In genomic region chr9:130138791-130139190, GRCh38 we compare ENCODE assay signal across 8 cellular contexts. TPM values are rescaled to one million over a fixed set of nuclear protein-coding genes. Genes with fewer than 3 reads are reported as not detected.
DNase-seq lines count a peak whose midpoint lies in the region; ATAC-seq and TF ChIP-seq lines count a peak whose summit lies in the region.

No MANE protein-coding gene starts in this region.

- peaks cover 18% of the 10 kb centered on the region for H3K4me1 Mint-ChIP-seq in endothelial cell (ENCODE audit: unreplicated experiment)
- peaks cover 16 to 59% (median 41%) of the 10 kb centered on the region in 7 donors for H3K4me1 Mint-ChIP-seq in naive thymus-derived CD4-positive, alpha-beta T cell
- peaks cover 57% of the 10 kb centered on the region for H3K4me1 Mint-ChIP-seq in activated CD8-positive, alpha-beta memory T cell treated with anti-CD3 and anti-CD28 coated beads, Interleukin-2, amount 10 ng/mL, durations not matched to agents 7 days and 5 days

- no peak overlapping the region for H3K4me3 ChIP-seq in naive thymus-derived CD4-positive, alpha-beta T cell (ENCODE audit: low read length)

- CTCF ChIA-PET in naive thymus-derived CD4-positive, alpha-beta T cell (lab: Charles Lee), result no interaction called here
- CTCF ChIA-PET in activated CD8-positive, alpha-beta memory T cell treated with anti-CD3 and anti-CD28 coated beads, Interleukin-2, amount 10 ng/mL, durations not matched to agents 7 days and 5 days (lab: Charles Lee), result interaction anchor here (0.9 kb wide), 1 partner anchor 11 kb away, joined by 3 read pairs; no protein-coding TSS in a partner anchor

- H3K9me3 ChIP-seq in naive thymus-derived CD4-positive, alpha-beta T cell (ENCODE audit: control insufficient read depth in 2 of 3, low read length in 3 of 3), result no peaks in the 10 kb centered on the region

- no peaks in the 10 kb centered on the region for H3K9me3 Mint-ChIP-seq in endothelial cell (ENCODE audit: unreplicated experiment)
- H3K9me3 Mint-ChIP-seq in naive thymus-derived CD4-positive, alpha-beta T cell, result peaks cover 0 to 3% (median 0%) of the 10 kb centered on the region in 11 donors
- H3K9me3 Mint-ChIP-seq in activated CD8-positive, alpha-beta memory T cell treated with anti-CD3 and anti-CD28 coated beads, Interleukin-2, amount 10 ng/mL, durations not matched to agents 7 days and 5 days (ENCODE audit: low read depth), result no peaks in the 10 kb centered on the region

- no peak overlapping the region for H3K27ac ChIP-seq in naive thymus-derived CD4-positive, alpha-beta T cell (ENCODE audit: low read depth, low read length)

- peaks cover 10 to 19% of the 10 kb centered on the region in 2 donors for H3K4me1 ChIP-seq in naive thymus-derived CD4-positive, alpha-beta T cell (ENCODE audit: control insufficient read depth in 2 of 2, insufficient read depth in 2 of 2, low read length in 2 of 2)

- H3K27me3 Mint-ChIP-seq in endothelial cell (ENCODE audit: unreplicated experiment), result peaks cover 3% of the 10 kb centered on the region
- H3K27me3 Mint-ChIP-seq in naive thymus-derived CD4-positive, alpha-beta T cell, result peaks cover 0 to 4% (median 2%) of the 10 kb centered on the region in 5 donors
- H3K27me3 Mint-ChIP-seq in activated CD8-positive, alpha-beta memory T cell treated with anti-CD3 and anti-CD28 coated beads, Interleukin-2, amount 10 ng/mL, durations not matched to agents 7 days and 5 days, result peaks cover 7% of the 10 kb centered on the region

- TF ChIP-seq CTCF in endothelial cell (IDR thresholded peaks at IDR 0.05; ENCODE audit: unreplicated experiment) (no peak), GM20000 (IDR thresholded peaks at IDR 0.05; ENCODE audit: extremely low read depth, missing control alignments) (no peak)

- peak overlapping the region; percentile 48 for H3K27ac Mint-ChIP-seq in endothelial cell (ENCODE audit: unreplicated experiment)
- peak overlapping the region; percentile 6 to 75 (median 53) for H3K27ac Mint-ChIP-seq in naive thymus-derived CD4-positive, alpha-beta T cell
- no peak overlapping the region for H3K27ac Mint-ChIP-seq in activated CD8-positive, alpha-beta memory T cell treated with anti-CD3 and anti-CD28 coated beads, Interleukin-2, amount 10 ng/mL, durations not matched to agents 7 days and 5 days

- no peak overlapping the region for H3K4me3 Mint-ChIP-seq in endothelial cell (ENCODE audit: unreplicated experiment)
- peak overlapping the region; percentile 18 to 67 (median 58) for H3K4me3 Mint-ChIP-seq in naive thymus-derived CD4-positive, alpha-beta T cell
- no peak overlapping the region for H3K4me3 Mint-ChIP-seq in activated CD8-positive, alpha-beta memory T cell treated with anti-CD3 and anti-CD28 coated beads, Interleukin-2, amount 10 ng/mL, durations not matched to agents 7 days and 5 days

- intact Hi-C loops in naive thymus-derived CD4-positive, alpha-beta T cell (cut with micrococcal nuclease), result loop anchor here in 1 of 2 donors (1.0 kb wide), 1 partner anchor 10 kb away; no protein-coding TSS in a partner anchor

- no peaks in the 10 kb centered on the region for H3K27me3 ChIP-seq in naive thymus-derived CD4-positive, alpha-beta T cell (ENCODE audit: control insufficient read depth in 2 of 2, insufficient read depth in 2 of 2, low read length in 2 of 2)

- peaks cover 0 to 19% (median 0%) of the 10 kb centered on the region in 3 experiments for H3K36me3 ChIP-seq in naive thymus-derived CD4-positive, alpha-beta T cell (ENCODE audit: control insufficient read depth in 2 of 3, insufficient read depth in 3 of 3, low read length in 3 of 3)

- ATAC-seq in naive thymus-derived CD4-positive, alpha-beta T cell, result peak; percentile 60
- no peak for ATAC-seq in activated CD8-positive, alpha-beta memory T cell treated with anti-CD3 and anti-CD28 coated beads, Interleukin-2, amount 10 ng/mL, durations not matched to agents 7 days and 5 days
- ATAC-seq in GM19463 (IDR thresholded peaks at IDR 0.05; ENCODE audit: unreplicated experiment), result no peak

- DNase-seq in AG08395 (ENCODE audit: low spot score) (peak; percentile 93), LHCN-M2 (ENCODE audit: low read depth) (peak; percentile 93), endothelial cell (ENCODE audit: low spot score) (no peak), GM20000 (ENCODE audit: low spot score) (no peak), NCI-H1694 (lab: John Stamatoyannopoulos, UW) (no peak)
- peak in 7 of 9 donors; percentile 8 to 51 (median 35) for DNase-seq in naive thymus-derived CD4-positive, alpha-beta T cell
- no peak for DNase-seq in activated CD8-positive, alpha-beta memory T cell treated with anti-CD3 and anti-CD28 coated beads, Interleukin-2, amount 10 ng/mL, durations not matched to agents 7 days and 5 days

- peaks cover 20% of the 10 kb centered on the region for H3K36me3 Mint-ChIP-seq in endothelial cell (ENCODE audit: low read depth, unreplicated experiment)
- H3K36me3 Mint-ChIP-seq in naive thymus-derived CD4-positive, alpha-beta T cell, result peaks cover 5 to 25% (median 24%) of the 10 kb centered on the region in 5 donors
- peaks cover 38% of the 10 kb centered on the region for H3K36me3 Mint-ChIP-seq in activated CD8-positive, alpha-beta memory T cell treated with anti-CD3 and anti-CD28 coated beads, Interleukin-2, amount 10 ng/mL, durations not matched to agents 7 days and 5 days

- POLR2A ChIA-PET in naive thymus-derived CD4-positive, alpha-beta T cell (lab: Charles Lee), result interaction anchor here (0.8 kb wide), 1 partner anchor 11 kb away, joined by 3 read pairs; no protein-coding TSS in a partner anchor

RNA-seq across cellular contexts. Expression of gene NCS1, which starts 33.4 kb away (rescaled TPM):
- total RNA-seq in LHCN-M2 (2014; rRNA removed) (65.1 and 70.1 TPM in 2 replicates), endothelial cell (ENCODE audit: unreplicated experiment) (20.1 TPM)
- polyA plus RNA-seq in LHCN-M2 (2012), result 59.9 TPM
- under 1 TPM in 3 of 5 experiments, not detected in 2; 0.14 to 0.85 (median 0.22) TPM for total RNA-seq in naive thymus-derived CD4-positive, alpha-beta T cell
- not detected for polyA plus RNA-seq in naive thymus-derived CD4-positive, alpha-beta T cell
- total RNA-seq in activated CD8-positive, alpha-beta memory T cell treated with anti-CD3 and anti-CD28 coated beads, Interleukin-2, amount 10 ng/mL, durations not matched to agents 7 days and 5 days, result 10 to 100 TPM in 1 of 2 experiments, 1 to 10 TPM in 1; 4.0 to 16.9 TPM

Comparison
In these comparisons a context has a peak if more than half of its experiments do, and no peak if none do; other contexts are left out.
1. DNase-seq: peak in AG08395 (single experiment), LHCN-M2 (single experiment) and naive thymus-derived CD4-positive, alpha-beta T cell (7 of 9); none in endothelial cell (single experiment), GM20000 (single experiment), activated CD8-positive, alpha-beta memory T cell treated with anti-CD3 and anti-CD28 coated beads, Interleukin-2, amount 10 ng/mL, durations not matched to agents 7 days and 5 days (single experiment) and NCI-H1694 (single experiment).
2. H3K4me3 Mint-ChIP-seq: peak in naive thymus-derived CD4-positive, alpha-beta T cell (10 of 10); none in endothelial cell (single experiment) and activated CD8-positive, alpha-beta memory T cell treated with anti-CD3 and anti-CD28 coated beads, Interleukin-2, amount 10 ng/mL, durations not matched to agents 7 days and 5 days (single experiment).